Comparison of ENCODE assay signal across 24 cellular contexts in the genomic region with DNA sequence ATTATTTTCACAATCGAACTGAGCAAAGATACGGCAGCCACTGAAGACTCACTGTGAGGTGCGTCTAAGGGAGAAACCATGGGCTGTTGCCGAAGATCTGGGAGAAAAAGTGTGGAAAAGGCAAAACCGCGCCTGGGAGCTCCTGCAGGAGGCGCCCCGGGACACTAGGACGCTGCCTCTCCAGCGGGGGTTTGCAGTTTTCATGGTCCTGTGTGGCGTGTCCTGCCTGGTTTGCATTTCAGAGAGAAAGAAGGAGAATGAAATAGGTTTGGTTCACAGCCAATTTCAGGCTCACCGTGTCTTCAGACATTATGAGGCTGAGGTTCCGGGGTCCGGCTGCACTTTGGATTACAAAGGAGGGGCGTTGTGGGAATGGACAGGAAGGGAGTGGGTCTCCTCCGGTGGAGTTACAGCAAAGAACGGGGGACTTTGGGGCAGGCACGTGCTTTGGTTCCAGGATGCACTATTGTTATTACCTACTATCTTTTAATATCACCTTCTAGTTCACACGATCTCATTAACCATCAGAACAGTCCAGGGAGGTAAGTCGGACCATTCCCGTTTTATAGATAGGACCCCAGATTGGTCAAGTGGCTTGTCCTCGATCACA.
DNase-seq lines count a peak whose midpoint lies in the region; ATAC-seq and TF ChIP-seq lines count a peak whose summit lies in the region.
"Had no signal": no experiment of that assay in that cellular context is flagged by ENCODE, and none has a peak within 500 bp of the region (broad histone marks: within the 10 kb centered on the region; RNA-seq: fewer than 3 reads in every experiment).

No MANE protein-coding gene starts in this region.

- H3K9me3 ChIP-seq in Loucy (ENCODE audit: insufficient read depth, low read depth, low read length): peaks cover 8% of the 10 kb centered on the region; the same call in 1 of the 2 replicates
- peaks cover 0 to 5% (median 2%) of the 10 kb centered on the region in 4 donors for H3K9me3 ChIP-seq in esophagus muscularis mucosa
- H3K9me3 ChIP-seq: Caco-2 had no signal

- H3K4me2 ChIP-seq in Loucy (ENCODE audit: low read depth, low read length, poor library complexity, severe bottlenecking): peak overlapping the region; percentile 87
- H3K4me2 ChIP-seq: neural progenitor cell had no signal

- no peak for TF ChIP-seq POLR2A in esophagus muscularis mucosa (IDR thresholded peaks at IDR 0.05; ENCODE audit: low read depth)

- H3K79me2 ChIP-seq in Loucy (ENCODE audit: insufficient read depth, low read length): no peaks in the 10 kb centered on the region

- H2AFZ ChIP-seq in Loucy (ENCODE audit: low read length): peak overlapping the region; percentile 77
- H2AFZ ChIP-seq: neural progenitor cell had no signal

- WGBS in esophagus muscularis mucosa: 62% methylated on average over 22 of the region's 22 CpGs

- peak overlapping the region in 3 of 4 donors; percentile 8 to 62 (median 31) for H3K27ac ChIP-seq in esophagus muscularis mucosa (replicated peaks in 1 of 4)
- H3K27ac ChIP-seq in rectal smooth muscle tissue (ENCODE audit: low read depth, low read length): no peak overlapping the region
- H3K27ac ChIP-seq: coronary artery, heart right ventricle, HL-60, neural progenitor cell, spleen, tibial artery had no signal

- H3K4me1 ChIP-seq in Loucy (ENCODE audit: insufficient read depth, low read length, poor library complexity, severe bottlenecking): peaks cover 25% of the 10 kb centered on the region
- H3K4me1 ChIP-seq in esophagus muscularis mucosa: peaks cover 9 to 28% (median 23%) of the 10 kb centered on the region in 4 donors
- H3K4me1 ChIP-seq in rectal smooth muscle tissue (ENCODE audit: control insufficient read depth, insufficient read depth, low read length): peaks cover 23% of the 10 kb centered on the region
- H3K4me1 ChIP-seq: neural progenitor cell had no signal

- DNase-seq in activated CD8-positive, alpha-beta memory T cell treated with anti-CD3 and anti-CD28 coated beads, Interleukin-2, amount 10 ng/mL, durations not matched to agents 7 days and 5 days: peak; percentile 14
- DNase-seq in activated CD8-positive, alpha-beta memory T cell treated with anti-CD3 and anti-CD28 coated beads, Interleukin-2, amount 50 U/mL, for 4 hours: no peak
- DNase-seq in esophagus muscularis mucosa (ENCODE audit: extremely low spot score) (no peak), NCI-H510A (lab: John Stamatoyannopoulos, UW) (no peak), NCI-H2029 treated with DMSO at 0.1 percent for 48 hours (lab: John Stamatoyannopoulos, UW) (no peak)
- no peak for DNase-seq in activated CD4-positive, alpha-beta T cell treated with anti-CD3 and anti-CD28 coated beads, Interleukin-2, amount 50 U/mL, for 48 hours
- DNase-seq: activated CD4-positive, alpha-beta T cell treated with anti-CD3 and anti-CD28 coated beads for 48 hours; Caco-2; DND-41; heart right ventricle; MM.1S; NCI-H1436; spleen; stimulated activated CD4-positive, alpha-beta T cell treated with anti-CD3 and anti-CD28 coated beads, Interleukin-4, amount 100 ng/mL, for 24 hours; tibial artery had no signal

- H4K20me1 ChIP-seq in Loucy (ENCODE audit: insufficient read depth, low read length, poor library complexity, severe bottlenecking): no peaks in the 10 kb centered on the region

- H3K9me2 ChIP-seq in Loucy (replicated peaks; ENCODE audit: low read depth, low read length): no peaks in the 10 kb centered on the region

- CTCF ChIA-PET in activated CD8-positive, alpha-beta memory T cell treated with anti-CD3 and anti-CD28 coated beads, Interleukin-2, amount 10 ng/mL, durations not matched to agents 7 days and 5 days (lab: Charles Lee): no interaction called here

- peaks cover 22% of the 10 kb centered on the region for H3K27me3 Mint-ChIP-seq in activated CD8-positive, alpha-beta memory T cell treated with anti-CD3 and anti-CD28 coated beads, Interleukin-2, amount 10 ng/mL, durations not matched to agents 7 days and 5 days
- H3K27me3 Mint-ChIP-seq: brain had no signal

- H3K4me3 ChIP-seq in Loucy (ENCODE audit: low read length, poor library complexity, severe bottlenecking) (peak overlapping the region; percentile 66), esophagus muscularis mucosa (peak overlapping the region in 2 of 4 donors; percentile 12 to 20), rectal smooth muscle tissue (ENCODE audit: low read length) (peak overlapping the region; percentile 60)
- H3K4me3 ChIP-seq: coronary artery, heart right ventricle, neural progenitor cell, tibial artery had no signal

- H3K9ac ChIP-seq in Loucy (ENCODE audit: low read depth, low read length, poor library complexity, severe bottlenecking): peak overlapping the region; percentile 28
- H3K9ac ChIP-seq in rectal smooth muscle tissue (ENCODE audit: low read length): no peak overlapping the region
- H3K9ac ChIP-seq: neural progenitor cell had no signal

- no peak for TF ChIP-seq EP300 in esophagus muscularis mucosa (IDR thresholded peaks at IDR 0.05)

- no peak overlapping the region for H3K4me3 Mint-ChIP-seq in activated CD8-positive, alpha-beta memory T cell treated with anti-CD3 and anti-CD28 coated beads, Interleukin-2, amount 10 ng/mL, durations not matched to agents 7 days and 5 days
- H3K4me3 Mint-ChIP-seq: brain; neural progenitor cell; stimulated activated naive CD8-positive, alpha-beta T cell treated with anti-CD3 and anti-CD28 coated beads, Interleukin-15, Interleukin-2, amounts not matched to agents 100 ng/mL and 50 ng/mL, for 24 hours; T-helper 1 cell treated with Interleukin-12 subunit alpha and Interleukin-12 subunit beta and Interleukin-4 antibody, amounts not matched to agents 30 μg/mL and 1 μg/mL, for 36 hours had no signal

- no peak overlapping the region for H3K27ac Mint-ChIP-seq in activated CD8-positive, alpha-beta memory T cell treated with anti-CD3 and anti-CD28 coated beads, Interleukin-2, amount 10 ng/mL, durations not matched to agents 7 days and 5 days
- H3K27ac Mint-ChIP-seq: activated T-helper 2 cell treated with anti-CD3 and anti-CD28 coated beads, Interferon-gamma antibody, Interleukin-2, Interleukin-4, amounts not matched to agents 10 μg/mL and 5 μg/mL and 100 μg/mL, durations not matched to agents 14 hours and 24 hours and 36 hours; neural progenitor cell; stimulated activated naive CD8-positive, alpha-beta T cell treated with anti-CD3 and anti-CD28 coated beads, Interleukin-15, Interleukin-2, amounts not matched to agents 100 ng/mL and 50 ng/mL, for 24 hours; T-helper 1 cell treated with Interleukin-12 subunit alpha and Interleukin-12 subunit beta and Interleukin-4 antibody, amounts not matched to agents 30 μg/mL and 1 μg/mL, for 36 hours had no signal

- H3F3A ChIP-seq in Loucy (ENCODE audit: low read depth): peaks cover 9% of the 10 kb centered on the region; the same call in 1 of the 2 replicates

- no peak for ATAC-seq in activated CD8-positive, alpha-beta memory T cell treated with anti-CD3 and anti-CD28 coated beads, Interleukin-2, amount 10 ng/mL, durations not matched to agents 7 days and 5 days
- ATAC-seq: heart right ventricle had no signal

- intact Hi-C loops in esophagus muscularis mucosa (cut with DNase I): no loop called here

- H3K36me3 ChIP-seq in Loucy (ENCODE audit: insufficient read depth, low read length): no peaks in the 10 kb centered on the region
- H3K36me3 ChIP-seq in esophagus muscularis mucosa: no peaks in the 10 kb centered on the region
- H3K36me3 ChIP-seq in rectal smooth muscle tissue (ENCODE audit: control insufficient read depth, insufficient read depth, low read length): no peaks in the 10 kb centered on the region
- H3K36me3 ChIP-seq: heart right ventricle, neural progenitor cell, spleen, tibial artery had no signal

- peaks cover 3% of the 10 kb centered on the region for H3K4me1 Mint-ChIP-seq in activated CD8-positive, alpha-beta memory T cell treated with anti-CD3 and anti-CD28 coated beads, Interleukin-2, amount 10 ng/mL, durations not matched to agents 7 days and 5 days

- H3K36me3 Mint-ChIP-seq in activated CD8-positive, alpha-beta memory T cell treated with anti-CD3 and anti-CD28 coated beads, Interleukin-2, amount 10 ng/mL, durations not matched to agents 7 days and 5 days: no peaks in the 10 kb centered on the region
- H3K36me3 Mint-ChIP-seq: brain, neural progenitor cell had no signal

- peaks cover 5% of the 10 kb centered on the region for H3K9me3 Mint-ChIP-seq in activated CD8-positive, alpha-beta memory T cell treated with anti-CD3 and anti-CD28 coated beads, Interleukin-2, amount 10 ng/mL, durations not matched to agents 7 days and 5 days (ENCODE audit: low read depth)

- TF ChIP-seq CTCF in Loucy (conservative IDR thresholded peaks at IDR 0.05; ENCODE audit: low read length): no peak
- no peak for TF ChIP-seq CTCF in esophagus muscularis mucosa (IDR thresholded peaks at IDR 0.05)

- H3K27me3 ChIP-seq in Loucy (ENCODE audit: insufficient read depth, low read length, poor library complexity, severe bottlenecking): no peaks in the 10 kb centered on the region
- H3K27me3 ChIP-seq in esophagus muscularis mucosa: no peaks in the 10 kb centered on the region
- peaks cover 4% of the 10 kb centered on the region for H3K27me3 ChIP-seq in rectal smooth muscle tissue (ENCODE audit: control insufficient read depth, insufficient read depth, low read length)
- H3K27me3 ChIP-seq: neural progenitor cell, tibial artery had no signal
